Comparison of ENCODE assay signal across 9 cellular contexts in genomic region chr1:201703646-201704438, GRCh38.
DNase-seq lines count a peak whose midpoint lies in the region; ATAC-seq, FAIRE-seq and TF ChIP-seq lines count a peak whose summit lies in the region.
"Had no signal": no experiment of that assay in that cellular context is flagged by ENCODE, and none has a peak within 500 bp of the region (broad histone marks: within the 10 kb centered on the region; RNA-seq: fewer than 3 reads in every experiment).

No MANE protein-coding gene starts in this region.

- peak; percentile 97 for ATAC-seq in mucosa of descending colon
- ATAC-seq in HG03139 (IDR thresholded peaks at IDR 0.05; ENCODE audit: unreplicated experiment): no peak

- intact Hi-C loops in endothelial cell of umbilical vein (cut with micrococcal nuclease): loop anchor here (1.0 to 5.0 kb wide), 4 partner anchors 67 to 221 kb away; no protein-coding TSS in a partner anchor
- intact Hi-C loops in mucosa of descending colon (cut with DNase I, micrococcal nuclease): loop anchor here (2.0 to 5.0 kb wide), 2 partner anchors 142 to 143 kb away; no protein-coding TSS in a partner anchor

- POLR2A ChIA-PET in endothelial cell of umbilical vein (lab: Charles Lee): no interaction called here

- no peak for TF ChIP-seq POLR2A in endothelial cell of umbilical vein (IDR thresholded peaks at IDR 0.05; ENCODE audit: low read depth, low read length)

- H3K27me3 ChIP-seq in HL-60 (ENCODE audit: insufficient read depth, poor library complexity, severe bottlenecking): no peaks in the 10 kb centered on the region
- no peaks in the 10 kb centered on the region for H3K27me3 ChIP-seq in endothelial cell of umbilical vein (ENCODE audit: control insufficient read depth in 2 of 2, insufficient read depth in 2 of 2, low read length in 2 of 2)

- H2AFZ ChIP-seq in endothelial cell of umbilical vein (ENCODE audit: low read depth, low read length): no peak overlapping the region

- FAIRE-seq in endothelial cell of umbilical vein (lab: Jason Lieb, UNC): peak; percentile 86

- H3K4me3 ChIP-seq in HL-60 (replicated peaks; ENCODE audit: insufficient read depth, low read length) (no peak overlapping the region), endothelial cell of umbilical vein (replicated peaks in 1 of 3; ENCODE audit: insufficient read depth in 1 of 3, low read depth in 1 of 3, low read length in 3 of 3) (no peak overlapping the region), mucosa of descending colon (no peak overlapping the region)

- TF ChIP-seq CTCF in HL-60 (IDR thresholded peaks at IDR 0.05; ENCODE audit: insufficient read depth, low read length) (peak; percentile 76), endothelial cell of umbilical vein (IDR thresholded peaks at IDR 0.05; ENCODE audit: extremely low read depth in 1 of 2, insufficient read depth in 1 of 2, low read depth in 1 of 2, low read length in 2 of 2) (peak; percentile 96 to 98), mucosa of descending colon (IDR thresholded peaks at IDR 0.05) (peak; percentile 95)

- H3K27ac ChIP-seq in HL-60 (replicated peaks): no peak overlapping the region
- H3K27ac ChIP-seq in endothelial cell of umbilical vein (ENCODE audit: insufficient read depth, low read depth, low read length): no peak overlapping the region
- H3K27ac ChIP-seq: epithelial cell of prostate had no signal

- peak; percentile 81 for DNase-seq in EL
- peak; percentile 52 to 63 for DNase-seq in HL-60 (ENCODE audit: low read depth in 1 of 2, low spot score in 1 of 2)
- DNase-seq in NOMO-1 (lab: John Stamatoyannopoulos, UW; ENCODE audit: unreplicated experiment in 2 of 2): peak; percentile 57 to 73
- peak; percentile 60 for DNase-seq in activated CD8-positive, alpha-beta memory T cell treated with anti-CD3 and anti-CD28 coated beads, Interleukin-2, amount 50 U/mL, for 4 hours
- peak; percentile 73 for DNase-seq in endothelial cell of umbilical vein (ENCODE audit: low read depth, low spot score)
- DNase-seq in mucosa of descending colon: peak; percentile 85 to 88 (median 85)
- DNase-seq in stimulated activated CD8-positive, alpha-beta memory T cell treated with anti-CD3 and anti-CD28 coated beads, Interleukin-15, amount 100 ng/mL, for 48 hours (ENCODE audit: low read depth in 2 of 2): peak; percentile 49 to 62

- H3K79me2 ChIP-seq in endothelial cell of umbilical vein (ENCODE audit: control insufficient read depth, insufficient read depth, low read length): peaks cover 18% of the 10 kb centered on the region

- H3K4me2 ChIP-seq in endothelial cell of umbilical vein (ENCODE audit: insufficient read depth, low read length): no peak overlapping the region

- H3K36me3 ChIP-seq in endothelial cell of umbilical vein (ENCODE audit: control insufficient read depth in 2 of 2, extremely low read depth in 1 of 2, insufficient read depth in 2 of 2, low read length in 2 of 2) (no peaks in the 10 kb centered on the region), mucosa of descending colon (ENCODE audit: low read depth) (no peaks in the 10 kb centered on the region)

- CTCF ChIA-PET in endothelial cell of umbilical vein (lab: Charles Lee): interaction anchor here (0.8 to 20.5 kb wide), 22 partner anchors 9 to 268 kb away, joined by 3 to 970 read pairs (median 3); no protein-coding TSS in a partner anchor

- dilution Hi-C loops in endothelial cell of umbilical vein (cut with MboI; ENCODE audit: extremely low pct_ligation_motif_present, low sequenced_read_pairs): loop anchor here (25.0 kb wide), 1 partner anchor 142 kb away; no protein-coding TSS in a partner anchor

- H3K9me3 ChIP-seq in endothelial cell of umbilical vein (replicated peaks; ENCODE audit: control insufficient read depth, insufficient read depth, low read length) (no peaks in the 10 kb centered on the region), mucosa of descending colon (no peaks in the 10 kb centered on the region)

- no peak overlapping the region for H3K9ac ChIP-seq in endothelial cell of umbilical vein (replicated peaks; ENCODE audit: extremely low read depth, insufficient read depth, low read length)

- no TSS peak for BruUV-seq in endothelial cell of umbilical vein (replicated peaks; lab: Mats Ljungman, UMichigan)

- H3K4me1 ChIP-seq in endothelial cell of umbilical vein (ENCODE audit: control insufficient read depth, extremely low read depth, insufficient read depth, low read length): no peaks in the 10 kb centered on the region
- H3K4me1 ChIP-seq in mucosa of descending colon (ENCODE audit: low read depth): peaks cover 12% of the 10 kb centered on the region

- peaks cover 4% of the 10 kb centered on the region for H4K20me1 ChIP-seq in endothelial cell of umbilical vein (replicated peaks; ENCODE audit: control insufficient read depth, extremely low read depth, insufficient read depth, low read length)

- no peaks in the 10 kb centered on the region for H3K9me1 ChIP-seq in endothelial cell of umbilical vein (replicated peaks; ENCODE audit: control insufficient read depth, extremely low read depth, insufficient read depth, low read length)

TF ChIP-seq in endothelial cell of umbilical vein, 7 proteins besides CTCF, POLR2A, EP300 and RAD21:
- peak; percentile 30 for TF ChIP-seq POLR2AphosphoS5 (IDR thresholded peaks at IDR 0.05; ENCODE audit: insufficient read depth, low read depth, low read length)
- no peak for TF ChIP-seq GATA2 (IDR thresholded peaks at IDR 0.05; ENCODE audit: insufficient read depth, insufficient read length, low read depth, low read length)
- no peak for TF ChIP-seq EZH2 (IDR thresholded peaks at IDR 0.05; ENCODE audit: borderline replicate concordance, low read depth, low read length, severe bottlenecking)
- TF ChIP-seq MAX (IDR thresholded peaks at IDR 0.05; ENCODE audit: insufficient read depth, insufficient read length): no peak
